1 cellular context compared by ENCODE assay signal in the genomic region with DNA sequence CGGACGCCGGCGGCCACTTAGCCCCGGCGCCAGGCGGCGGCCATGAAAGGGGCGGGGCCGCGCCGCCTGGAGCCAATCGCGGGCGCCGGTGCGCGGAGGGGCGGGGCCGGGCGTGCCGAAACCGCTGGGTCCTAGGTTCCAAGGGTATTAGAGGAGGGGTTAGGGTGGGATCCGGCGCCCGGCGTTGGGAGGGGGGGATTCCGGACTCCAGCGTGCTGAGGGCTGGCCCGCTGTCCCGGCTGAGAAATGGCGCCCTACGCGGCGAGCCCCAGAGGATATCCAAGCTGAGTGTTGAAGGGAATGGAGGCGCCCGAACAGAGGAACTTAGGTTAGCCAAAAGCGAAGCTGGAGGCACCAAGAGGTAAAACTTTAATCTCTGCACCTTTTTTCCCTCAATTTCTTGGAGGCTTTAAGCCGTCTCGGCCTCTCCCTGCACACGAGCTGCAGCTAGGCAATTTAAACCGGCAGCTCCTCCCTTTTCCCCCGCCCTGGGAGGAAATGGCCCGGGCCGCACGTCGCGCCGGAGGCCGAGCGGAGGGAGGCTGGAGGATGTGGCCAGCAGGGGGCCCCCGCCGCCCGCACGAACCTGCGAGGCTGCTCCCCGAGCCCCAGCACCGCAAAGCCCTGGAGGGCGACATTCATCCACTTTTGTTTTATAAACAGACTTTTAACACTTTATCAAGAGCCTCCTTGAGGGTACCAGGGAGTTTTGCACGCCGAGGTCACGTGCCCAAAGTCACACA.
A peak's percentile ranks its signal among the peaks of the same experiment; 100 is the strongest.
TF ChIP-seq lines count a peak whose summit lies in the region.

A gene with protein sequence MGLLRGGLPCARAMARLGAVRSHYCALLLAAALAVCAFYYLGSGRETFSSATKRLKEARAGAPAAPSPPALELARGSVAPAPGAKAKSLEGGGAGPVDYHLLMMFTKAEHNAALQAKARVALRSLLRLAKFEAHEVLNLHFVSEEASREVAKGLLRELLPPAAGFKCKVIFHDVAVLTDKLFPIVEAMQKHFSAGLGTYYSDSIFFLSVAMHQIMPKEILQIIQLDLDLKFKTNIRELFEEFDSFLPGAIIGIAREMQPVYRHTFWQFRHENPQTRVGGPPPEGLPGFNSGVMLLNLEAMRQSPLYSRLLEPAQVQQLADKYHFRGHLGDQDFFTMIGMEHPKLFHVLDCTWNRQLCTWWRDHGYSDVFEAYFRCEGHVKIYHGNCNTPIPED (minus strand): TSS at position 44 of the 743 bp plus-strand sequence. CDS start 101 bp downstream, outside the sequence.

TF ChIP-seq in HepG2, 621 proteins besides CTCF, POLR2A, EP300 and RAD21 (continued from another document and continues in another):
- TF ChIP-seq, protein P1, sequence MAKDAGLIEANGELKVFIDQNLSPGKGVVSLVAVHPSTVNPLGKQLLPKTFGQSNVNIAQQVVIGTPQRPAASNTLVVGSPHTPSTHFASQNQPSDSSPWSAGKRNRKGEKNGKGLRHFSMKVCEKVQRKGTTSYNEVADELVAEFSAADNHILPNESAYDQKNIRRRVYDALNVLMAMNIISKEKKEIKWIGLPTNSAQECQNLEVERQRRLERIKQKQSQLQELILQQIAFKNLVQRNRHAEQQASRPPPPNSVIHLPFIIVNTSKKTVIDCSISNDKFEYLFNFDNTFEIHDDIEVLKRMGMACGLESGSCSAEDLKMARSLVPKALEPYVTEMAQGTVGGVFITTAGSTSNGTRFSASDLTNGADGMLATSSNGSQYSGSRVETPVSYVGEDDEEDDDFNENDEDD (CRISPR knock-in tag; IDR thresholded peaks at IDR 0.05; ENCODE audit: borderline replicate concordance), result peak; percentile 20; the same call in 1 of the 2 replicates
- TF ChIP-seq ZNF207 (IDR thresholded peaks at IDR 0.05; ENCODE audit: borderline replicate concordance) (no peak), ZC3H4 (CRISPR knock-in tag; IDR thresholded peaks at IDR 0.05; ENCODE audit: borderline replicate concordance) (no peak), ZNF761 (CRISPR knock-in tag; conservative IDR thresholded peaks at IDR 0.05) (no peak; the same call in 1 of the 2 replicates), ZNF143 (CRISPR knock-in tag; IDR thresholded peaks at IDR 0.05) (no peak), ZNF749 (CRISPR knock-in tag; IDR thresholded peaks at IDR 0.05; ENCODE audit: borderline replicate concordance) (no peak; the same call in none of the 2 replicates), TMF1 (CRISPR knock-in tag; IDR thresholded peaks at IDR 0.05; ENCODE audit: low read depth) (no peak), ZNF256 (CRISPR knock-in tag; conservative IDR thresholded peaks at IDR 0.05) (no peak), THAP11 (CRISPR knock-in tag; IDR thresholded peaks at IDR 0.05) (0 out of 2 replicates have a peak, but pooled peaks have one; percentile 22), CC2D1A (CRISPR knock-in tag; IDR thresholded peaks at IDR 0.05) (no peak), PHF5A (CRISPR knock-in tag; IDR thresholded peaks at IDR 0.05; ENCODE audit: low read depth, unreplicated experiment) (no peak), ZNF570 (CRISPR knock-in tag; IDR thresholded peaks at IDR 0.05; ENCODE audit: borderline replicate concordance) (no peak), ZNF343 (CRISPR knock-in tag; IDR thresholded peaks at IDR 0.05) (no peak), ZSCAN9 (CRISPR knock-in tag; IDR thresholded peaks at IDR 0.05; ENCODE audit: borderline replicate concordance) (no peak), SP140L (CRISPR knock-in tag; IDR thresholded peaks at IDR 0.05; ENCODE audit: borderline replicate concordance) (peak; percentile 87; the same call in 1 of the 2 replicates)
- TF ChIP-seq, protein P2, sequence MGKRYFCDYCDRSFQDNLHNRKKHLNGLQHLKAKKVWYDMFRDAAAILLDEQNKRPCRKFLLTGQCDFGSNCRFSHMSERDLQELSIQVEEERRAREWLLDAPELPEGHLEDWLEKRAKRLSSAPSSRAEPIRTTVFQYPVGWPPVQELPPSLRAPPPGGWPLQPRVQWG (CRISPR knock-in tag; IDR thresholded peaks at IDR 0.05; ENCODE audit: borderline replicate concordance, low read depth), result no peak
- TF ChIP-seq, protein P3, sequence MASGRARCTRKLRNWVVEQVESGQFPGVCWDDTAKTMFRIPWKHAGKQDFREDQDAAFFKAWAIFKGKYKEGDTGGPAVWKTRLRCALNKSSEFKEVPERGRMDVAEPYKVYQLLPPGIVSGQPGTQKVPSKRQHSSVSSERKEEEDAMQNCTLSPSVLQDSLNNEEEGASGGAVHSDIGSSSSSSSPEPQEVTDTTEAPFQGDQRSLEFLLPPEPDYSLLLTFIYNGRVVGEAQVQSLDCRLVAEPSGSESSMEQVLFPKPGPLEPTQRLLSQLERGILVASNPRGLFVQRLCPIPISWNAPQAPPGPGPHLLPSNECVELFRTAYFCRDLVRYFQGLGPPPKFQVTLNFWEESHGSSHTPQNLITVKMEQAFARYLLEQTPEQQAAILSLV (CRISPR knock-in tag; IDR thresholded peaks at IDR 0.05; ENCODE audit: borderline replicate concordance), result 0 out of 2 replicates have a peak, but pooled peaks have one; percentile 41
- TF ChIP-seq, protein P4, sequence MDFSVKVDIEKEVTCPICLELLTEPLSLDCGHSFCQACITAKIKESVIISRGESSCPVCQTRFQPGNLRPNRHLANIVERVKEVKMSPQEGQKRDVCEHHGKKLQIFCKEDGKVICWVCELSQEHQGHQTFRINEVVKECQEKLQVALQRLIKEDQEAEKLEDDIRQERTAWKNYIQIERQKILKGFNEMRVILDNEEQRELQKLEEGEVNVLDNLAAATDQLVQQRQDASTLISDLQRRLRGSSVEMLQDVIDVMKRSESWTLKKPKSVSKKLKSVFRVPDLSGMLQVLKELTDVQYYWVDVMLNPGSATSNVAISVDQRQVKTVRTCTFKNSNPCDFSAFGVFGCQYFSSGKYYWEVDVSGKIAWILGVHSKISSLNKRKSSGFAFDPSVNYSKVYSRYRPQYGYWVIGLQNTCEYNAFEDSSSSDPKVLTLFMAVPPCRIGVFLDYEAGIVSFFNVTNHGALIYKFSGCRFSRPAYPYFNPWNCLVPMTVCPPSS (IDR thresholded peaks at IDR 0.05), result no peak
- TF ChIP-seq, protein P5, sequence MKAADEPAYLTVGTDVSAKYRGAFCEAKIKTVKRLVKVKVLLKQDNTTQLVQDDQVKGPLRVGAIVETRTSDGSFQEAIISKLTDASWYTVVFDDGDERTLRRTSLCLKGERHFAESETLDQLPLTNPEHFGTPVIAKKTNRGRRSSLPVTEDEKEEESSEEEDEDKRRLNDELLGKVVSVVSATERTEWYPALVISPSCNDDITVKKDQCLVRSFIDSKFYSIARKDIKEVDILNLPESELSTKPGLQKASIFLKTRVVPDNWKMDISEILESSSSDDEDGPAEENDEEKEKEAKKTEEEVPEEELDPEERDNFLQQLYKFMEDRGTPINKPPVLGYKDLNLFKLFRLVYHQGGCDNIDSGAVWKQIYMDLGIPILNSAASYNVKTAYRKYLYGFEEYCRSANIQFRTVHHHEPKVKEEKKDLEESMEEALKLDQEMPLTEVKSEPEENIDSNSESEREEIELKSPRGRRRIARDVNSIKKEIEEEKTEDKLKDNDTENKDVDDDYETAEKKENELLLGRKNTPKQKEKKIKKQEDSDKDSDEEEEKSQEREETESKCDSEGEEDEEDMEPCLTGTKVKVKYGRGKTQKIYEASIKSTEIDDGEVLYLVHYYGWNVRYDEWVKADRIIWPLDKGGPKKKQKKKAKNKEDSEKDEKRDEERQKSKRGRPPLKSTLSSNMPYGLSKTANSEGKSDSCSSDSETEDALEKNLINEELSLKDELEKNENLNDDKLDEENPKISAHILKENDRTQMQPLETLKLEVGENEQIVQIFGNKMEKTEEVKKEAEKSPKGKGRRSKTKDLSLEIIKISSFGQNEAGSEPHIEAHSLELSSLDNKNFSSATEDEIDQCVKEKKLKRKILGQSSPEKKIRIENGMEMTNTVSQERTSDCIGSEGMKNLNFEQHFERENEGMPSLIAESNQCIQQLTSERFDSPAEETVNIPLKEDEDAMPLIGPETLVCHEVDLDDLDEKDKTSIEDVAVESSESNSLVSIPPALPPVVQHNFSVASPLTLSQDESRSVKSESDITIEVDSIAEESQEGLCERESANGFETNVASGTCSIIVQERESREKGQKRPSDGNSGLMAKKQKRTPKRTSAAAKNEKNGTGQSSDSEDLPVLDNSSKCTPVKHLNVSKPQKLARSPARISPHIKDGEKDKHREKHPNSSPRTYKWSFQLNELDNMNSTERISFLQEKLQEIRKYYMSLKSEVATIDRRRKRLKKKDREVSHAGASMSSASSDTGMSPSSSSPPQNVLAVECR (CRISPR knock-in tag; IDR thresholded peaks at IDR 0.05; ENCODE audit: borderline replicate concordance), result peak; percentile 38; the same call in 1 of the 2 replicates
- TF ChIP-seq, protein P6, sequence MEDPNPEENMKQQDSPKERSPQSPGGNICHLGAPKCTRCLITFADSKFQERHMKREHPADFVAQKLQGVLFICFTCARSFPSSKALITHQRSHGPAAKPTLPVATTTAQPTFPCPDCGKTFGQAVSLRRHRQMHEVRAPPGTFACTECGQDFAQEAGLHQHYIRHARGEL (CRISPR knock-in tag; IDR thresholded peaks at IDR 0.05), result peak; percentile 97
- TF ChIP-seq, protein P7, sequence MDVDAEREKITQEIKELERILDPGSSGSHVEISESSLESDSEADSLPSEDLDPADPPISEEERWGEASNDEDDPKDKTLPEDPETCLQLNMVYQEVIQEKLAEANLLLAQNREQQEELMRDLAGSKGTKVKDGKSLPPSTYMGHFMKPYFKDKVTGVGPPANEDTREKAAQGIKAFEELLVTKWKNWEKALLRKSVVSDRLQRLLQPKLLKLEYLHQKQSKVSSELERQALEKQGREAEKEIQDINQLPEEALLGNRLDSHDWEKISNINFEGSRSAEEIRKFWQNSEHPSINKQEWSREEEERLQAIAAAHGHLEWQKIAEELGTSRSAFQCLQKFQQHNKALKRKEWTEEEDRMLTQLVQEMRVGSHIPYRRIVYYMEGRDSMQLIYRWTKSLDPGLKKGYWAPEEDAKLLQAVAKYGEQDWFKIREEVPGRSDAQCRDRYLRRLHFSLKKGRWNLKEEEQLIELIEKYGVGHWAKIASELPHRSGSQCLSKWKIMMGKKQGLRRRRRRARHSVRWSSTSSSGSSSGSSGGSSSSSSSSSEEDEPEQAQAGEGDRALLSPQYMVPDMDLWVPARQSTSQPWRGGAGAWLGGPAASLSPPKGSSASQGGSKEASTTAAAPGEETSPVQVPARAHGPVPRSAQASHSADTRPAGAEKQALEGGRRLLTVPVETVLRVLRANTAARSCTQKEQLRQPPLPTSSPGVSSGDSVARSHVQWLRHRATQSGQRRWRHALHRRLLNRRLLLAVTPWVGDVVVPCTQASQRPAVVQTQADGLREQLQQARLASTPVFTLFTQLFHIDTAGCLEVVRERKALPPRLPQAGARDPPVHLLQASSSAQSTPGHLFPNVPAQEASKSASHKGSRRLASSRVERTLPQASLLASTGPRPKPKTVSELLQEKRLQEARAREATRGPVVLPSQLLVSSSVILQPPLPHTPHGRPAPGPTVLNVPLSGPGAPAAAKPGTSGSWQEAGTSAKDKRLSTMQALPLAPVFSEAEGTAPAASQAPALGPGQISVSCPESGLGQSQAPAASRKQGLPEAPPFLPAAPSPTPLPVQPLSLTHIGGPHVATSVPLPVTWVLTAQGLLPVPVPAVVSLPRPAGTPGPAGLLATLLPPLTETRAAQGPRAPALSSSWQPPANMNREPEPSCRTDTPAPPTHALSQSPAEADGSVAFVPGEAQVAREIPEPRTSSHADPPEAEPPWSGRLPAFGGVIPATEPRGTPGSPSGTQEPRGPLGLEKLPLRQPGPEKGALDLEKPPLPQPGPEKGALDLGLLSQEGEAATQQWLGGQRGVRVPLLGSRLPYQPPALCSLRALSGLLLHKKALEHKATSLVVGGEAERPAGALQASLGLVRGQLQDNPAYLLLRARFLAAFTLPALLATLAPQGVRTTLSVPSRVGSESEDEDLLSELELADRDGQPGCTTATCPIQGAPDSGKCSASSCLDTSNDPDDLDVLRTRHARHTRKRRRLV (CRISPR knock-in tag; IDR thresholded peaks at IDR 0.05), result peak; percentile 41; the same call in 1 of the 2 replicates
- TF ChIP-seq, protein P8, sequence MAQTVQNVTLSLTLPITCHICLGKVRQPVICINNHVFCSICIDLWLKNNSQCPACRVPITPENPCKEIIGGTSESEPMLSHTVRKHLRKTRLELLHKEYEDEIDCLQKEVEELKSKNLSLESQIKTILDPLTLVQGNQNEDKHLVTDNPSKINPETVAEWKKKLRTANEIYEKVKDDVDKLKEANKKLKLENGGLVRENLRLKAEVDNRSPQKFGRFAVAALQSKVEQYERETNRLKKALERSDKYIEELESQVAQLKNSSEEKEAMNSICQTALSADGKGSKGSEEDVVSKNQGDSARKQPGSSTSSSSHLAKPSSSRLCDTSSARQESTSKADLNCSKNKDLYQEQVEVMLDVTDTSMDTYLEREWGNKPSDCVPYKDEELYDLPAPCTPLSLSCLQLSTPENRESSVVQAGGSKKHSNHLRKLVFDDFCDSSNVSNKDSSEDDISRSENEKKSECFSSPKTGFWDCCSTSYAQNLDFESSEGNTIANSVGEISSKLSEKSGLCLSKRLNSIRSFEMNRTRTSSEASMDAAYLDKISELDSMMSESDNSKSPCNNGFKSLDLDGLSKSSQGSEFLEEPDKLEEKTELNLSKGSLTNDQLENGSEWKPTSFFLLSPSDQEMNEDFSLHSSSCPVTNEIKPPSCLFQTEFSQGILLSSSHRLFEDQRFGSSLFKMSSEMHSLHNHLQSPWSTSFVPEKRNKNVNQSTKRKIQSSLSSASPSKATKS (CRISPR knock-in tag; IDR thresholded peaks at IDR 0.05), result no peak
- TF ChIP-seq, protein P9, sequence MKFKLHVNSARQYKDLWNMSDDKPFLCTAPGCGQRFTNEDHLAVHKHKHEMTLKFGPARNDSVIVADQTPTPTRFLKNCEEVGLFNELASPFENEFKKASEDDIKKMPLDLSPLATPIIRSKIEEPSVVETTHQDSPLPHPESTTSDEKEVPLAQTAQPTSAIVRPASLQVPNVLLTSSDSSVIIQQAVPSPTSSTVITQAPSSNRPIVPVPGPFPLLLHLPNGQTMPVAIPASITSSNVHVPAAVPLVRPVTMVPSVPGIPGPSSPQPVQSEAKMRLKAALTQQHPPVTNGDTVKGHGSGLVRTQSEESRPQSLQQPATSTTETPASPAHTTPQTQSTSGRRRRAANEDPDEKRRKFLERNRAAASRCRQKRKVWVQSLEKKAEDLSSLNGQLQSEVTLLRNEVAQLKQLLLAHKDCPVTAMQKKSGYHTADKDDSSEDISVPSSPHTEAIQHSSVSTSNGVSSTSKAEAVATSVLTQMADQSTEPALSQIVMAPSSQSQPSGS (CRISPR knock-in tag; IDR thresholded peaks at IDR 0.05), result 0 out of 2 replicates have a peak, but pooled peaks have one; percentile 58
